In genomic region chr9:134728021-134728795, GRCh38 we compare ENCODE assay signal across 25 cellular contexts.
"Had no signal": no experiment of that assay in that cellular context is flagged by ENCODE, and none has a peak within 500 bp of the region (broad histone marks: within the 10 kb centered on the region; RNA-seq: fewer than 3 reads in every experiment).

No MANE protein-coding gene starts in this region.

- H3K4me1 Mint-ChIP-seq: activated naive CD8-positive, alpha-beta T cell treated with anti-CD3 and anti-CD28 coated beads, Interleukin-2, amount 50 U/mL, for 24 hours; stimulated activated memory B cell treated with anti-CD40 and anti-IgM and Interleukin-4, amounts not matched to agents 10 μg/mL and 1 μg/mL and 100 μg/mL, for 72 hours had no signal

- H3K36me3 ChIP-seq: colonic mucosa had no signal

- H3K36me3 Mint-ChIP-seq: activated CD8-positive, alpha-beta memory T cell treated with anti-CD3 and anti-CD28 coated beads, Interleukin-2, amount 10 ng/mL, durations not matched to agents 7 days and 5 days; activated naive CD4-positive, alpha-beta T cell treated with anti-CD3 and anti-CD28 coated beads, Interleukin-2, amount 50 U/mL, for 24 hours; natural killer cell; stimulated activated memory B cell treated with anti-CD40 and anti-IgM and Interleukin-4, amounts not matched to agents 10 μg/mL and 1 μg/mL and 100 μg/mL, for 72 hours had no signal

- H3K9me3 Mint-ChIP-seq: activated naive CD4-positive, alpha-beta T cell treated with anti-CD3 and anti-CD28 coated beads, Interleukin-2, amount 50 U/mL, for 24 hours; activated naive CD8-positive, alpha-beta T cell treated with anti-CD3 and anti-CD28 coated beads, Interleukin-2, amount 50 U/mL, for 24 hours had no signal

- H3K4me3 ChIP-seq: colonic mucosa, lower lobe of right lung, suprapubic skin, tibial artery, upper lobe of right lung had no signal

- H3K4me1 ChIP-seq: colonic mucosa, lower lobe of right lung had no signal

- H3K27me3 ChIP-seq: colonic mucosa, tibial artery, upper lobe of right lung had no signal

- ATAC-seq: activated CD4-positive, alpha-beta T cell treated with anti-CD3 and anti-CD28 coated beads for 36 hours; activated CD8-positive, alpha-beta memory T cell treated with anti-CD3 and anti-CD28 coated beads, Interleukin-2, amount 10 ng/mL, durations not matched to agents 7 days and 5 days; activated CD8-positive, alpha-beta T cell treated with anti-CD3 and anti-CD28 coated beads, Interleukin-2, amount 10 ng/mL, durations not matched to agents 7 days and 5 days; activated naive CD8-positive, alpha-beta T cell treated with anti-CD3 and anti-CD28 coated beads, Interleukin-2, amount 50 U/mL, for 24 hours; lower lobe of right lung; natural killer cell; sciatic nerve; stimulated activated naive CD8-positive, alpha-beta T cell treated with anti-CD3 and anti-CD28 coated beads, Interleukin-15, amount 100 ng/mL, for 72 hours; upper lobe of right lung had no signal

- H3K27ac ChIP-seq: colonic mucosa, epithelial cell of prostate, lower lobe of right lung, suprapubic skin, tibial artery, upper lobe of right lung had no signal

- H3K9me3 ChIP-seq: colonic mucosa, lower lobe of right lung, suprapubic skin, tibial artery, upper lobe of right lung had no signal

- DNase-seq: activated CD4-positive, alpha-beta T cell treated with anti-CD3 and anti-CD28 coated beads for 36 hours; activated CD4-positive, CD25-positive, alpha-beta regulatory T cell; activated CD8-positive, alpha-beta memory T cell treated with anti-CD3 and anti-CD28 coated beads, Interleukin-2, amount 10 ng/mL, durations not matched to agents 7 days and 5 days; activated CD8-positive, alpha-beta T cell treated with anti-CD3 and anti-CD28 coated beads, Interleukin-2, amount 10 ng/mL, durations not matched to agents 7 days and 5 days; activated naive CD8-positive, alpha-beta T cell treated with anti-CD3 and anti-CD28 coated beads, Interleukin-2, amount 50 U/mL, for 24 hours; activated T-cell treated with anti-CD3 and anti-CD28 coated beads, Interleukin-2, amount 50 U/mL, for 48 hours; colonic mucosa; effector CD8-positive, alpha-beta T cell; hippocampal formation; lower lobe of right lung; mesendoderm; natural killer cell; small intestine; stimulated activated CD4-positive, alpha-beta T cell treated with anti-CD3 and anti-CD28 coated beads, Interleukin-1b, Interleukin-23, amount 100 ng/mL, for 48 hours; stimulated activated CD4-positive, alpha-beta T cell treated with anti-CD3 and anti-CD28 coated beads, Interleukin-4, amount 100 ng/mL, for 4 hours; stimulated activated CD8-positive, alpha-beta memory T cell treated with anti-CD3 and anti-CD28 coated beads, Interleukin-4, amount 100 ng/mL, for 48 hours; stimulated activated naive CD8-positive, alpha-beta T cell treated with anti-CD3 and anti-CD28 coated beads, Interleukin-15, amount 100 ng/mL, for 72 hours; tibial artery; upper lobe of right lung had no signal

- H3K27ac Mint-ChIP-seq: activated CD4-positive, alpha-beta T cell treated with anti-CD3 and anti-CD28 coated beads for 36 hours; activated CD8-positive, alpha-beta memory T cell treated with anti-CD3 and anti-CD28 coated beads, Interleukin-2, amount 10 ng/mL, durations not matched to agents 7 days and 5 days; activated CD8-positive, alpha-beta T cell treated with anti-CD3 and anti-CD28 coated beads, Interleukin-2, amount 10 ng/mL, durations not matched to agents 7 days and 5 days; activated naive CD4-positive, alpha-beta T cell treated with anti-CD3 and anti-CD28 coated beads, Interleukin-2, amount 50 U/mL, for 24 hours; activated naive CD8-positive, alpha-beta T cell treated with anti-CD3 and anti-CD28 coated beads, Interleukin-2, amount 50 U/mL, for 24 hours; activated T-helper 2 cell treated with anti-CD3 and anti-CD28 coated beads, Interferon-gamma antibody, Interleukin-2, Interleukin-4, amounts not matched to agents 10 μg/mL and 5 μg/mL and 100 μg/mL, durations not matched to agents 14 hours and 24 hours and 36 hours; natural killer cell; stimulated activated memory B cell treated with anti-CD40 and anti-IgM and Interleukin-4, amounts not matched to agents 10 μg/mL and 1 μg/mL and 100 μg/mL, for 72 hours; stimulated activated naive CD8-positive, alpha-beta T cell treated with anti-CD3 and anti-CD28 coated beads, Interleukin-15, amount 100 ng/mL, for 72 hours had no signal

- H3K4me3 Mint-ChIP-seq: activated CD4-positive, alpha-beta T cell treated with anti-CD3 and anti-CD28 coated beads for 36 hours; activated CD8-positive, alpha-beta memory T cell treated with anti-CD3 and anti-CD28 coated beads, Interleukin-2, amount 10 ng/mL, durations not matched to agents 7 days and 5 days; activated CD8-positive, alpha-beta T cell treated with anti-CD3 and anti-CD28 coated beads, Interleukin-2, amount 10 ng/mL, durations not matched to agents 7 days and 5 days; activated naive CD4-positive, alpha-beta T cell treated with anti-CD3 and anti-CD28 coated beads, Interleukin-2, amount 50 U/mL, for 24 hours; activated naive CD8-positive, alpha-beta T cell treated with anti-CD3 and anti-CD28 coated beads, Interleukin-2, amount 50 U/mL, for 24 hours; natural killer cell; stimulated activated memory B cell treated with anti-CD40 and anti-IgM and Interleukin-4, amounts not matched to agents 10 μg/mL and 1 μg/mL and 100 μg/mL, for 72 hours; stimulated activated naive CD8-positive, alpha-beta T cell treated with anti-CD3 and anti-CD28 coated beads, Interleukin-15, amount 100 ng/mL, for 72 hours had no signal
